Comparison of ENCODE assay signal across 9 cellular contexts in the genomic region with DNA sequence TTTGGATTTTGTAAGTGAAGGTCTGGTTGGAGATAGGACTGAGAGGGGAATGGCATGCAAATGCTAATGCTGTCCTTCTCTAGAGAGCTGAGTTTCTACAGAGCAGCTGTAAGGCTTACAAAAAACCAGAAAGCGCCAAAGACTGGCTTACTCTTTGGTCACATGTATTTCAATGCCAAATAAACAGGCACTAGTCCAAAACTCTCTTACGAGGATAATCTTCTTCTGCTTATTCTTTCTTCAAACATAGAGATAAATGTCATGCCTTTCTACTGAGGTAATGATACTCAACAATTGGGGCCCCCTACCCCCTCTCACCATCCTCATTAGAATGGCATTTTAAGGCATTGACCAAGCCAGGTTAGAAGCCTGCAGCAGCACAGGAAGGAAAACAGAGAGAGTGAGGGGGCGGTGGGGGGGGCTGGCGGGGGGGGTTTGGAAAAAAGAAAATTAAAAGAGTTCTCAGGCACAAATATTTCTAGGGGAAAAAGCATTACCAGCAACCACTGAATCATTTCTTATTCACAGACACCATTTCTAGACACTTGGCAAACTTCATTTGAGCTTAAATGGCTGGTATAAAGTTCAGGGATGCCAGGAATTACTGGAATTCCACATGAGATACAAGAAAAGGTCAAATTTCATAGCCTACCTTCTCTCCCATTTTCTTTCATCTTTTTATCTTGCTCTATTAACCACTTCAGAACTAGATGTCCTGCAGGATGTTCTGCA. TPM values are rescaled to one million over a fixed set of nuclear protein-coding genes. Genes with fewer than 3 reads are reported as not detected.
A peak's percentile ranks its signal among the peaks of the same experiment; 100 is the strongest.
DNase-seq lines count a peak whose midpoint lies in the region; ATAC-seq and TF ChIP-seq lines count a peak whose summit lies in the region.
"Had no signal": no experiment of that assay in that cellular context is flagged by ENCODE, and none has a peak within 500 bp of the region (broad histone marks: within the 10 kb centered on the region; RNA-seq: fewer than 3 reads in every experiment).

No MANE protein-coding gene starts in this region.

- peaks cover 61% of the 10 kb centered on the region for H3K36me3 Mint-ChIP-seq in nephron (ENCODE audit: low read depth)

- peak overlapping the region; percentile 77 to 96 (median 92) for H3K27ac Mint-ChIP-seq in nephron

- intact Hi-C loops in vagina (cut with DNase I): no loop called here

- H3K36me3 ChIP-seq in SJCRH30 (peaks cover 64% of the 10 kb centered on the region), vagina (peaks cover 0 to 39% of the 10 kb centered on the region in 2 donors)

- H3K9me3 Mint-ChIP-seq in nephron: no peaks in the 10 kb centered on the region

- H3K27me3 ChIP-seq in SJCRH30: no peaks in the 10 kb centered on the region
- no peaks in the 10 kb centered on the region for H3K27me3 ChIP-seq in vagina

- no peaks in the 10 kb centered on the region for H3K9me3 ChIP-seq in SJCRH30 (replicated peaks)
- H3K9me3 ChIP-seq in vagina: no peaks in the 10 kb centered on the region

- no peak overlapping the region for H3K4me3 ChIP-seq in AG10803 (ENCODE audit: low read length)
- no peak overlapping the region for H3K4me3 ChIP-seq in SJCRH30
- H3K4me3 ChIP-seq in foreskin fibroblast (ENCODE audit: low read depth in 1 of 2, low read length in 2 of 2): no peak overlapping the region
- H3K4me3 ChIP-seq in vagina: no peak overlapping the region

- no peaks in the 10 kb centered on the region for H3K27me3 Mint-ChIP-seq in nephron (ENCODE audit: low read depth)

- no peak for ATAC-seq in HG03571 (IDR thresholded peaks at IDR 0.05; ENCODE audit: unreplicated experiment)

- no peak for TF ChIP-seq CTCF in AG10803 (conservative IDR thresholded peaks at IDR 0.05; ENCODE audit: low read length)
- TF ChIP-seq CTCF in foreskin fibroblast (IDR thresholded peaks at IDR 0.05; ENCODE audit: low read depth, low read length): no peak
- TF ChIP-seq CTCF in nephron (IDR thresholded peaks at IDR 0.05; ENCODE audit: unreplicated experiment in 3 of 3): no peak
- no peak for TF ChIP-seq CTCF in vagina (IDR thresholded peaks at IDR 0.05)

- peak overlapping the region; percentile 50 for H3K27ac ChIP-seq in SJCRH30
- no peak overlapping the region for H3K27ac ChIP-seq in vagina

- no peak for TF ChIP-seq POLR2A in vagina (IDR thresholded peaks at IDR 0.05)

- DNase-seq in AG10803 (ENCODE audit: low read depth) (peak; percentile 98), SJCRH30 (peak; percentile 57 to 61), foreskin fibroblast (peak; percentile 68 to 75), vagina (ENCODE audit: extremely low spot score in 2 of 2) (no peak), NCI-H524 treated with DMSO at 0.1 percent for 48 hours (lab: John Stamatoyannopoulos, UW) (no peak)
- no peak for DNase-seq in central memory CD4-positive, alpha-beta T cell
- DNase-seq: MM.1S had no signal

- H3K4me3 Mint-ChIP-seq in nephron: peak overlapping the region in 1 of 3 experiments; percentile 4

- H3K4me1 Mint-ChIP-seq in nephron: peaks cover 32% of the 10 kb centered on the region

- H3K4me1 ChIP-seq in SJCRH30: peaks cover 26% of the 10 kb centered on the region
- H3K4me1 ChIP-seq in vagina: peaks cover 6% of the 10 kb centered on the region

RNA-seq across cellular contexts. Expression of a gene that starts 34.0 kb away (rescaled TPM):
- 68.2 and 72.0 TPM in 2 replicates for total RNA-seq in SJCRH30 (2014; rRNA removed; shearing (Covaris generic))
- 28.0 TPM for total RNA-seq in vagina

Comparison
In these comparisons a context has a peak if more than half of its experiments do, and no peak if none do; other contexts are left out.
1. DNase-seq: peak in AG10803 (single experiment), SJCRH30 (2 of 2) and foreskin fibroblast (2 of 2); none in vagina (0 of 2), central memory CD4-positive, alpha-beta T cell (single experiment) and NCI-H524 treated with DMSO at 0.1 percent for 48 hours (single experiment).